Comparison of ENCODE assay signal across 8 cellular contexts in the genomic region with DNA sequence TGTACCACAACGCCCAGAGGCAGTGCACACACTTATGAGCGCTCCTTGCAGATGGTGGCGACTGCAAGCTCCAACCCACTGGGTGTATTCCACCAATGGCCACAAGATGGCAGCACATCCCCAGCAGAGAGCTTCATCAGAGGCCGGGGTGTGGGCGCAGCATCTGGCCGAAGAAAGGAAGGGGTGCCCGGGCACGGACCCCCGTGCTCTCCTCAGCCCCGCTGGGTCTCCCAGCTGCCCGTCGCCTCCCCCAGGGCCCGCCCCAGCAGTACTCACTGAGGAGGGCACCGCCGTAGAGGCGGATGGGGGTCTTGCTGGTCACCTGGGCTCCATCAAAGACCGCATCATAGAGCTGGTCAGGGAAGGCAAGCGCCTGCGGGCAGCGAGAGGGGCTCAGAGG. TPM values are rescaled to one million over a fixed set of nuclear protein-coding genes. Genes with fewer than 3 reads are reported as not detected.
DNase-seq lines count a peak whose midpoint lies in the region; ATAC-seq and TF ChIP-seq lines count a peak whose summit lies in the region.

No MANE protein-coding gene starts in this region.

- H4K20me1 ChIP-seq in MM.1S (ENCODE audit: insufficient read depth, low read length) = no peaks in the 10 kb centered on the region

- ATAC-seq in GM19467 (IDR thresholded peaks at IDR 0.05; ENCODE audit: unreplicated experiment) = peak; percentile 63
- ATAC-seq in SK-N-SH treated with all-trans-retinoic acid at 6 μM for 48 hours = peak; percentile 96
- no peak for ATAC-seq in HG03139 (IDR thresholded peaks at IDR 0.05; ENCODE audit: unreplicated experiment)

- no peaks in the 10 kb centered on the region for H3K36me3 ChIP-seq in MM.1S (replicated peaks; ENCODE audit: insufficient read depth, low read length)

- H3K9me2 ChIP-seq in MM.1S (replicated peaks; ENCODE audit: insufficient read depth, low read length) = no peaks in the 10 kb centered on the region

- no peaks in the 10 kb centered on the region for H3K9me3 ChIP-seq in MM.1S (replicated peaks; ENCODE audit: insufficient read depth, low read length)

- H3K27me3 ChIP-seq in MM.1S (replicated peaks; ENCODE audit: insufficient read depth, low read length) = no peaks in the 10 kb centered on the region

- no peaks in the 10 kb centered on the region for H3F3A ChIP-seq in MM.1S (ENCODE audit: insufficient read depth, low read length)

- no peaks in the 10 kb centered on the region for H3K4me1 ChIP-seq in MM.1S (ENCODE audit: low read length)

- peak; percentile 73 for DNase-seq in CD1c-positive myeloid dendritic cell (ENCODE audit: extremely low spot score)
- peak; percentile 78 for DNase-seq in MM.1S
- DNase-seq in activated naive CD4-positive, alpha-beta T cell treated with anti-CD3 and anti-CD28 coated beads, Interleukin-2, amount 50 U/mL, for 16 hours = peak; percentile 79
- peak; percentile 91 for DNase-seq in cardiac septum (ENCODE audit: low spot score)
- peak; percentile 63 for DNase-seq in renal cortical epithelial cell (ENCODE audit: low read depth)

- no peak overlapping the region for H3K4me2 ChIP-seq in MM.1S (ENCODE audit: low read depth, low read length)

- intact Hi-C loops in cardiac septum (cut with DNase I) = loop anchor here (1.0 to 10.0 kb wide), 3 partner anchors 169 to 396 kb away; no protein-coding TSS in a partner anchor

- H3K4me3 ChIP-seq in MM.1S (ENCODE audit: low read length) = no peak overlapping the region

- H3K9ac ChIP-seq in MM.1S (ENCODE audit: low read length) = no peak overlapping the region

- H2AFZ ChIP-seq in MM.1S (ENCODE audit: low read length) = no peak overlapping the region

- no peaks in the 10 kb centered on the region for H3K79me2 ChIP-seq in MM.1S (ENCODE audit: low read length)

- peak; percentile 94 for TF ChIP-seq CTCF in MM.1S (IDR thresholded peaks at IDR 0.05; ENCODE audit: low read length)

- no peak overlapping the region for H3K27ac ChIP-seq in MM.1S (ENCODE audit: low read length)

TF ChIP-seq in SK-N-SH treated with all-trans-retinoic acid at 6 μM for 48 hours, 23 proteins besides CTCF, POLR2A, EP300 and RAD21:
- TF ChIP-seq ZFP3 (CRISPR knock-in tag; IDR thresholded peaks at IDR 0.05) (no peak), GLIS3 (CRISPR knock-in tag; IDR thresholded peaks at IDR 0.05) (no peak), ESRRG (CRISPR knock-in tag; IDR thresholded peaks at IDR 0.05) (no peak), ZNF8 (CRISPR knock-in tag; IDR thresholded peaks at IDR 0.05) (no peak)
- TF ChIP-seq, protein P1, sequence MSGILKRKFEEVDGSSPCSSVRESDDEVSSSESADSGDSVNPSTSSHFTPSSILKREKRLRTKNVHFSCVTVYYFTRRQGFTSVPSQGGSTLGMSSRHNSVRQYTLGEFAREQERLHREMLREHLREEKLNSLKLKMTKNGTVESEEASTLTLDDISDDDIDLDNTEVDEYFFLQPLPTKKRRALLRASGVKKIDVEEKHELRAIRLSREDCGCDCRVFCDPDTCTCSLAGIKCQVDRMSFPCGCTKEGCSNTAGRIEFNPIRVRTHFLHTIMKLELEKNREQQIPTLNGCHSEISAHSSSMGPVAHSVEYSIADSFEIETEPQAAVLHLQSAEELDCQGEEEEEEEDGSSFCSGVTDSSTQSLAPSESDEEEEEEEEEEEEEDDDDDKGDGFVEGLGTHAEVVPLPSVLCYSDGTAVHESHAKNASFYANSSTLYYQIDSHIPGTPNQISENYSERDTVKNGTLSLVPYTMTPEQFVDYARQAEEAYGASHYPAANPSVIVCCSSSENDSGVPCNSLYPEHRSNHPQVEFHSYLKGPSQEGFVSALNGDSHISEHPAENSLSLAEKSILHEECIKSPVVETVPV (CRISPR knock-in tag; IDR thresholded peaks at IDR 0.05) = no peak
- TF ChIP-seq, protein P2, sequence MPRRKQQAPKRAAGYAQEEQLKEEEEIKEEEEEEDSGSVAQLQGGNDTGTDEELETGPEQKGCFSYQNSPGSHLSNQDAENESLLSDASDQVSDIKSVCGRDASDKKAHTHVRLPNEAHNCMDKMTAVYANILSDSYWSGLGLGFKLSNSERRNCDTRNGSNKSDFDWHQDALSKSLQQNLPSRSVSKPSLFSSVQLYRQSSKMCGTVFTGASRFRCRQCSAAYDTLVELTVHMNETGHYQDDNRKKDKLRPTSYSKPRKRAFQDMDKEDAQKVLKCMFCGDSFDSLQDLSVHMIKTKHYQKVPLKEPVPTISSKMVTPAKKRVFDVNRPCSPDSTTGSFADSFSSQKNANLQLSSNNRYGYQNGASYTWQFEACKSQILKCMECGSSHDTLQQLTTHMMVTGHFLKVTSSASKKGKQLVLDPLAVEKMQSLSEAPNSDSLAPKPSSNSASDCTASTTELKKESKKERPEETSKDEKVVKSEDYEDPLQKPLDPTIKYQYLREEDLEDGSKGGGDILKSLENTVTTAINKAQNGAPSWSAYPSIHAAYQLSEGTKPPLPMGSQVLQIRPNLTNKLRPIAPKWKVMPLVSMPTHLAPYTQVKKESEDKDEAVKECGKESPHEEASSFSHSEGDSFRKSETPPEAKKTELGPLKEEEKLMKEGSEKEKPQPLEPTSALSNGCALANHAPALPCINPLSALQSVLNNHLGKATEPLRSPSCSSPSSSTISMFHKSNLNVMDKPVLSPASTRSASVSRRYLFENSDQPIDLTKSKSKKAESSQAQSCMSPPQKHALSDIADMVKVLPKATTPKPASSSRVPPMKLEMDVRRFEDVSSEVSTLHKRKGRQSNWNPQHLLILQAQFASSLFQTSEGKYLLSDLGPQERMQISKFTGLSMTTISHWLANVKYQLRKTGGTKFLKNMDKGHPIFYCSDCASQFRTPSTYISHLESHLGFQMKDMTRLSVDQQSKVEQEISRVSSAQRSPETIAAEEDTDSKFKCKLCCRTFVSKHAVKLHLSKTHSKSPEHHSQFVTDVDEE (CRISPR knock-in tag; IDR thresholded peaks at IDR 0.05) = no peak

RNA-seq across cellular contexts. Expression of a gene that starts 14.2 kb away (rescaled TPM):
- 38.4 TPM for total RNA-seq in cardiac septum
- 4.9 and 11.5 TPM in 2 replicates for total RNA-seq in renal cortical epithelial cell
